Comparison of ENCODE assay signal across 11 cellular contexts in genomic region chr6:722608-723007, GRCh38. TPM values are rescaled to one million over a fixed set of nuclear protein-coding genes. Genes with fewer than 3 reads are reported as not detected.
A peak's percentile ranks its signal among the peaks of the same experiment; 100 is the strongest.
DNase-seq lines count a peak whose midpoint lies in the region; ATAC-seq, FAIRE-seq and TF ChIP-seq lines count a peak whose summit lies in the region.
"Had no signal": no experiment of that assay in that cellular context is flagged by ENCODE, and none has a peak within 500 bp of the region (broad histone marks: within the 10 kb centered on the region; RNA-seq: fewer than 3 reads in every experiment).

No MANE protein-coding gene starts in this region.

- H3K4me3 ChIP-seq in HFF-Myc (replicated peaks; ENCODE audit: low read depth, low read length): no peak overlapping the region
- no peak overlapping the region for H3K4me3 ChIP-seq in astrocyte (ENCODE audit: insufficient read depth, low read depth, low read length)
- no peak overlapping the region for H3K4me3 ChIP-seq in left lung
- no peak overlapping the region for H3K4me3 ChIP-seq in ascending aorta
- H3K4me3 ChIP-seq: thoracic aorta had no signal

- TF ChIP-seq CTCF in HFF-Myc (IDR thresholded peaks at IDR 0.05; ENCODE audit: low read depth, low read length, missing control alignments) (no peak), astrocyte (IDR thresholded peaks at IDR 0.05; ENCODE audit: insufficient read depth, low read depth, low read length) (no peak), left lung (IDR thresholded peaks at IDR 0.05) (no peak), ascending aorta (IDR thresholded peaks at IDR 0.05) (no peak)

- peak overlapping the region; percentile 42 for H3K27ac Mint-ChIP-seq in astrocyte (ENCODE audit: unreplicated experiment)
- H3K27ac Mint-ChIP-seq: endodermal cell; T-helper 1 cell treated with Interleukin-12 subunit alpha and Interleukin-12 subunit beta and Interleukin-4 antibody, amounts not matched to agents 30 μg/mL and 1 μg/mL, for 36 hours had no signal

- H3K27ac ChIP-seq in astrocyte (ENCODE audit: low read depth, low read length) (no peak overlapping the region), left lung (no peak overlapping the region), ascending aorta (no peak overlapping the region)
- H3K27ac ChIP-seq: thoracic aorta had no signal

- H3K9me3 Mint-ChIP-seq in astrocyte (ENCODE audit: unreplicated experiment): no peaks in the 10 kb centered on the region
- H3K9me3 Mint-ChIP-seq: endodermal cell; T-helper 1 cell treated with Interleukin-12 subunit alpha and Interleukin-12 subunit beta and Interleukin-4 antibody, amounts not matched to agents 30 μg/mL and 1 μg/mL, for 36 hours had no signal

- H3K79me2 ChIP-seq in astrocyte (ENCODE audit: insufficient read depth, low read length): no peaks in the 10 kb centered on the region

- FAIRE-seq in astrocyte (lab: Jason Lieb, UNC): no peak

- H3K4me1 ChIP-seq in astrocyte (ENCODE audit: insufficient read depth, low read length) (no peaks in the 10 kb centered on the region), left lung (peaks cover 0 to 8% of the 10 kb centered on the region in 2 donors), ascending aorta (no peaks in the 10 kb centered on the region)

- H3K4me3 Mint-ChIP-seq in astrocyte (ENCODE audit: unreplicated experiment): no peak overlapping the region
- H3K4me3 Mint-ChIP-seq: endodermal cell; T-helper 1 cell treated with Interleukin-12 subunit alpha and Interleukin-12 subunit beta and Interleukin-4 antibody, amounts not matched to agents 30 μg/mL and 1 μg/mL, for 36 hours had no signal

- H3K9me3 ChIP-seq in astrocyte (ENCODE audit: insufficient read depth, low read depth, low read length): no peaks in the 10 kb centered on the region
- H3K9me3 ChIP-seq in left lung: no peaks in the 10 kb centered on the region
- H3K9me3 ChIP-seq in ascending aorta: no peaks in the 10 kb centered on the region
- H3K9me3 ChIP-seq: thoracic aorta had no signal

- POLR2A ChIA-PET in HEK293T (lab: Yijun Ruan, JAX): no interaction called here

- H3K27me3 ChIP-seq in astrocyte (ENCODE audit: insufficient read depth, low read length): peaks cover 8% of the 10 kb centered on the region
- H3K27me3 ChIP-seq in left lung: no peaks in the 10 kb centered on the region
- no peaks in the 10 kb centered on the region for H3K27me3 ChIP-seq in ascending aorta

- CTCF ChIA-PET in HEK293T (lab: Yijun Ruan, JAX): interaction anchor here (0.9 to 1.3 kb wide), 9 partner anchors 8 to 713 kb away, joined by 3 to 6 read pairs (median 3); no protein-coding TSS in a partner anchor

- peak; percentile 45 for ATAC-seq in left lung
- ATAC-seq in HG03097 (IDR thresholded peaks at IDR 0.05; ENCODE audit: low FRiP score, unreplicated experiment): no peak

- H3K27me3 Mint-ChIP-seq in astrocyte (ENCODE audit: low read depth, unreplicated experiment): peaks cover 39% of the 10 kb centered on the region

- no peaks in the 10 kb centered on the region for H4K20me1 ChIP-seq in astrocyte (ENCODE audit: insufficient read depth, low read length)

- H3K36me3 Mint-ChIP-seq in astrocyte (ENCODE audit: low read depth, unreplicated experiment): peaks cover 9% of the 10 kb centered on the region

- peak overlapping the region; percentile 43 for H3K4me2 ChIP-seq in astrocyte (ENCODE audit: low read length)

- peak; percentile 29 to 59 for DNase-seq in AML-193 (lab: John Stamatoyannopoulos, UW)
- DNase-seq in HFF-Myc (ENCODE audit: extremely low read depth, low read depth): peak; percentile 53
- DNase-seq in astrocyte (ENCODE audit: low read depth): peak; percentile 69
- no peak for DNase-seq in left lung
- DNase-seq in ascending aorta (ENCODE audit: low spot score in 2 of 2): no peak
- DNase-seq in NCI-H1092 treated with DMSO at 0.1 percent for 48 hours (lab: John Stamatoyannopoulos, UW): no peak
- no peak for DNase-seq in HEK293T (ENCODE audit: extremely low spot score)

- no peak overlapping the region for H2AFZ ChIP-seq in astrocyte (ENCODE audit: low read depth, low read length)

- H3K4me1 Mint-ChIP-seq in astrocyte (ENCODE audit: low read depth, unreplicated experiment): peaks cover 10% of the 10 kb centered on the region

- H3K9ac ChIP-seq in astrocyte (ENCODE audit: low read length): no peak overlapping the region

- intact Hi-C loops in left lung (cut with DNase I): no loop called here
- intact Hi-C loops in ascending aorta (cut with DNase I): no loop called here

- no peaks in the 10 kb centered on the region for H3K36me3 ChIP-seq in astrocyte (ENCODE audit: insufficient read depth, low read length)
- no peaks in the 10 kb centered on the region for H3K36me3 ChIP-seq in left lung
- H3K36me3 ChIP-seq in ascending aorta: no peaks in the 10 kb centered on the region
- H3K36me3 ChIP-seq: thoracic aorta had no signal

TF ChIP-seq in HEK293T, 16 proteins besides CTCF, POLR2A, EP300 and RAD21:
- TF ChIP-seq NFRKB (IDR thresholded peaks at IDR 0.05): no peak
- no peak for TF ChIP-seq FOXM1 (IDR thresholded peaks at IDR 0.05; ENCODE audit: borderline replicate concordance)
- TF ChIP-seq ARNT (IDR thresholded peaks at IDR 0.05): no peak
- no peak for TF ChIP-seq TARDBP (IDR thresholded peaks at IDR 0.05)
- no peak for TF ChIP-seq L3MBTL2 (conservative IDR thresholded peaks at IDR 0.05)
- TF ChIP-seq BHLHE40 (IDR thresholded peaks at IDR 0.05; ENCODE audit: borderline replicate concordance): no peak
- TF ChIP-seq ELF4 (IDR thresholded peaks at IDR 0.05): no peak
- no peak for TF ChIP-seq SUZ12 (IDR thresholded peaks at IDR 0.05)
- TF ChIP-seq FOXA1 (IDR thresholded peaks at IDR 0.05): no peak
- TF ChIP-seq LEF1 (IDR thresholded peaks at IDR 0.05; ENCODE audit: borderline replicate concordance): no peak
- no peak for TF ChIP-seq SP1 (IDR thresholded peaks at IDR 0.05)
- TF ChIP-seq ZNF384 (IDR thresholded peaks at IDR 0.05): no peak
- TF ChIP-seq FOXK2 (IDR thresholded peaks at IDR 0.05): no peak
- TF ChIP-seq CTBP1 (IDR thresholded peaks at IDR 0.05; ENCODE audit: borderline replicate concordance): no peak
- TF ChIP-seq PKNOX1 (IDR thresholded peaks at IDR 0.05): no peak
- TF ChIP-seq HDGF (IDR thresholded peaks at IDR 0.05; ENCODE audit: borderline replicate concordance): no peak

RNA-seq across cellular contexts. Expression of gene EXOC2, which starts 29.7 kb away (rescaled TPM):
- 44.4 and 49.7 TPM in 2 replicates for total RNA-seq in astrocyte
- 10 to 100 TPM; 19.8 to 23.2 TPM for total RNA-seq in left lung
- 11.4 TPM for total RNA-seq in ascending aorta

Comparison
In these comparisons a context has a peak if more than half of its experiments do, and no peak if none do; other contexts are left out.
1. DNase-seq: peak in AML-193 (2 of 2), HFF-Myc (single experiment) and astrocyte (single experiment); none in left lung (0 of 2), ascending aorta (0 of 2), NCI-H1092 treated with DMSO at 0.1 percent for 48 hours (single experiment) and HEK293T (single experiment).